Comparison of ENCODE assay signal across 13 cellular contexts in the genomic region with DNA sequence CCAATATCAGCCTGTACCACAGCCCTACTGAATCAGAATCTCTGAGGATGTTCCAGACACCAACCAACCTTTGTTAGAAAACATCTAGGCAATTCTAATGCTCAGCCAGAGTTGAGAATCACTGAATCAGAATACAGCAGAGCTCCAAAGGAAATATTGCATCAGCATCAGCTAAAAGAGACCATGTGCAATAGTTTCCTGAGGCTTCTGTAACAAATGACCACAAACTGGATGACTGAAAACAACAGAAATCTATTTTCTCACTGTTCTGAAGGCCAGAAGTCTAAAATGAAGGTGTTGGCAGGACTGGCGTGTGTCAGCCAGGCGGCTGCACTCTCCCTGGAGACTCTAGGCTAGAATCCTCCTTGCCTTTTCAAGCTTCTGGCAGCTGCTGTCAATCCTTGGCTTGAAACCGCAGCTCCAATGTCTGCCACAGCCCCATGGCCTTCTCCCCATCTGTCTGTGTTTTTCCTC. TPM values are rescaled to one million over a fixed set of nuclear protein-coding genes. Genes with fewer than 3 reads are reported as not detected.
DNase-seq lines count a peak whose midpoint lies in the region; ATAC-seq and TF ChIP-seq lines count a peak whose summit lies in the region.
"Had no signal": no experiment of that assay in that cellular context is flagged by ENCODE, and none has a peak within 500 bp of the region (broad histone marks: within the 10 kb centered on the region; RNA-seq: fewer than 3 reads in every experiment).

No MANE protein-coding gene starts in this region.

- H3K4me3 Mint-ChIP-seq in mesothelial cell of epicardium: no peak overlapping the region
- H3K4me3 Mint-ChIP-seq: CD4-positive, alpha-beta memory T cell; naive B cell had no signal

- DNase-seq in AG10803 (ENCODE audit: low read depth) (peak; percentile 86), WERI-Rb-1 (peak; percentile 97), left cardiac atrium (peak; percentile 27), erythroblast (lab: John Stamatoyannopoulos, UW) (no peak), mesothelial cell of epicardium (ENCODE audit: low spot score in 2 of 2, unreplicated experiment in 2 of 2) (no peak)
- DNase-seq: CD4-positive, alpha-beta memory T cell; naive B cell; thyroid gland had no signal

- H3K36me3 ChIP-seq in HUES48 (ENCODE audit: control insufficient read depth, insufficient read depth, low read length) (no peaks in the 10 kb centered on the region), WERI-Rb-1 (no peaks in the 10 kb centered on the region)
- H3K36me3 ChIP-seq: thyroid gland had no signal

- intact Hi-C loops in left cardiac atrium (cut with DNase I): no loop called here

- peaks cover 8% of the 10 kb centered on the region for H3K27me3 Mint-ChIP-seq in mesothelial cell of epicardium (ENCODE audit: low read depth)

- H3K27ac Mint-ChIP-seq in mesothelial cell of epicardium: no peak overlapping the region
- H3K27ac Mint-ChIP-seq: CD4-positive, alpha-beta memory T cell; naive B cell had no signal

- H3K9ac ChIP-seq in HUES48 (ENCODE audit: low read depth, low read length): no peak overlapping the region

- no peaks in the 10 kb centered on the region for H3K36me3 Mint-ChIP-seq in mesothelial cell of epicardium
- H3K36me3 Mint-ChIP-seq: CD4-positive, alpha-beta memory T cell; naive B cell had no signal

- H3K4me3 ChIP-seq in AG10803 (ENCODE audit: low read length) (no peak overlapping the region), HUES48 (ENCODE audit: low read depth, low read length) (no peak overlapping the region), WERI-Rb-1 (ENCODE audit: low read depth, low read length) (peak overlapping the region; percentile 42)
- H3K4me3 ChIP-seq: thyroid gland had no signal

- H3K9me3 ChIP-seq in HUES48 (ENCODE audit: control insufficient read depth, insufficient read depth, low read length) (no peaks in the 10 kb centered on the region), WERI-Rb-1 (ENCODE audit: severe bottlenecking) (peaks cover 5% of the 10 kb centered on the region)
- H3K9me3 ChIP-seq: thyroid gland had no signal

- H3K27ac ChIP-seq in HUES48 (ENCODE audit: low read depth, low read length) (peak overlapping the region; percentile 18), WERI-Rb-1 (peak overlapping the region; percentile 96)
- H3K27ac ChIP-seq: thyroid gland had no signal

- TF ChIP-seq CTCF in AG10803 (conservative IDR thresholded peaks at IDR 0.05; ENCODE audit: low read length): no peak
- 0 out of 2 replicates have a peak, but pooled peaks have one; percentile 7 for TF ChIP-seq CTCF in WERI-Rb-1 (IDR thresholded peaks at IDR 0.05; ENCODE audit: low read depth, low read length)
- no peak for TF ChIP-seq CTCF in mesothelial cell of epicardium (IDR thresholded peaks at IDR 0.05; ENCODE audit: unreplicated experiment)

- TF ChIP-seq POLR2A in erythroblast (IDR thresholded peaks at IDR 0.05; ENCODE audit: low read length): no peak

- H3K9me3 Mint-ChIP-seq in mesothelial cell of epicardium: no peaks in the 10 kb centered on the region
- H3K9me3 Mint-ChIP-seq: CD4-positive, alpha-beta memory T cell; naive B cell had no signal

- no peaks in the 10 kb centered on the region for H3K4me1 ChIP-seq in HUES48 (ENCODE audit: control insufficient read depth, insufficient read depth, low read length)
- H3K4me1 ChIP-seq: thyroid gland had no signal

- H3K4me1 Mint-ChIP-seq in mesothelial cell of epicardium: no peaks in the 10 kb centered on the region
- H3K4me1 Mint-ChIP-seq: CD4-positive, alpha-beta memory T cell; naive B cell had no signal

- ATAC-seq in left cardiac atrium: peak; percentile 34 to 86
- ATAC-seq in GM18519 (IDR thresholded peaks at IDR 0.05; ENCODE audit: low FRiP score, unreplicated experiment): no peak
- ATAC-seq in HG02973 (IDR thresholded peaks at IDR 0.05; ENCODE audit: unreplicated experiment): no peak
- ATAC-seq: HepG2 had no signal

- H3K27me3 ChIP-seq in HUES48 (ENCODE audit: control insufficient read depth, insufficient read depth, low read length): no peaks in the 10 kb centered on the region
- H3K27me3 ChIP-seq in WERI-Rb-1 (ENCODE audit: insufficient read depth, low read depth, severe bottlenecking): no peaks in the 10 kb centered on the region
- H3K27me3 ChIP-seq: thyroid gland had no signal

RNA-seq across cellular contexts. Expression of gene DCT, which starts 1.2 kb away (rescaled TPM):
- total RNA-seq in left cardiac atrium: under 1 TPM; 0.09 to 0.26 TPM
- total RNA-seq in mesothelial cell of epicardium: 0.04 to 0.27 TPM (median 0.18 TPM) in 3 replicates
- total RNA-seq: glomerular endothelial cell, HepG2 had no signal

Comparison
In these comparisons a context has a peak if more than half of its experiments do, and no peak if none do; other contexts are left out.
1. DNase-seq: peak in AG10803 (single experiment), WERI-Rb-1 (single experiment) and left cardiac atrium (single experiment); none in erythroblast (0 of 2) and mesothelial cell of epicardium (0 of 2).
2. ATAC-seq: peak in left cardiac atrium (2 of 2); none in GM18519 (single experiment) and HG02973 (single experiment).